ENCODE assay signal across 8 cellular contexts in the genomic region with DNA sequence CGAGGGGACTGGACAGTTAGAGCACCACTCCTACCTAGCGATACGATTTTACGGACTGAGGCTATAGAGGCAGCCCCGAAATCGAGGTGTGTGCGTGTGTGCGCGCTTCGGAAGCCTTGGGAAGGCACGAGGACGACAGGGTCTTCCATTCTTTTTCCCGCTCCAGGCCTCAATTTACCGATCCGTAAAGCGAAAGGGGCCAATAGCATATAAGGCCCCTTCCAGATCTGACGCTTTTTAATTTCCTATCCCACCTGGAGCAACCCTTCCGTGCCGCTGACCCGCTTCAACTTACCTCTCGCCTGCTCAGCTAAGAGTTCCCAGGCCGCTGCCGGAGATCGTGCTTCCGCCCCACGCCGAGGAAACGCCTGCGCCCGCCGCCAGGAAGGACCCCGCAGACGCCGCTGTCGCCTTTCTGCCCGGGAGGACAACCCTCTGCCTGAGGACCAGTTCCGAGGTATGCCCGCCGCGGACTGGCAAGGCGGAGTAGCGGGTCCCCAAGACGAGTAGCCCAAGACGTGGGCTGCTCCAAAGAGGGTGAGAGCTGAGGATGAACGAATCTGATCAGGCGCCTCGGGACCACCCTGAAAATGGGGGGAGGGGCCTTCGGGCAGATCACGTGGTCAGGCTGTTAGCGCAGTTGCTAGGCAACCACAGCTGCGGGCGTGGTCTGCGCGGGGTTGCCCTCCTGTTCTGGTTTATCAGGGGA. TPM values are rescaled to one million over a fixed set of nuclear protein-coding genes. Genes with fewer than 3 reads are reported as not detected.
DNase-seq lines count a peak whose midpoint lies in the region; ATAC-seq, FAIRE-seq and TF ChIP-seq lines count a peak whose summit lies in the region.

Gene EFTUD2 (minus strand): TSS at position 372 of the 709 bp plus-strand sequence. CDS start 4,924 bp downstream, outside the sequence.

- TF ChIP-seq EP300 in HepG2 (IDR thresholded peaks at IDR 0.05; ENCODE audit: low read depth in 2 of 2, low read length in 2 of 2) (peak; percentile 34 to 56; a peak in 1 of 4 replicates), HepG2 (CRISPR knock-in tag; IDR thresholded peaks at IDR 0.05; ENCODE audit: borderline replicate concordance) (peak; percentile 65; the same call in 1 of the 2 replicates)

- H3K4me3 ChIP-seq in HepG2 (replicated peaks in 1 of 3; ENCODE audit: insufficient read depth in 1 of 3, low read depth in 2 of 3, low read length in 3 of 3): peak within 1 kb of the TSS; percentile 79 to 94 (median 87)

- no peaks in the 10 kb centered on the region for H4K20me1 ChIP-seq in HepG2 (ENCODE audit: insufficient read depth, low read length)

- TF ChIP-seq RAD21 in HepG2 (CRISPR knock-in tag; IDR thresholded peaks at IDR 0.05): peak; percentile 51; the same call in 1 of the 2 replicates

- under 1% methylated on average over 48 of the region's 54 CpGs for WGBS in HepG2 (ENCODE audit: low lambda C conversion rate)

- in situ Hi-C loops in HepG2 (cut with HindIII; ENCODE audit: extremely low pct_ligation_motif_present, low pct_unique_long_range_greater_than_20kb): no loop called here

- CTCF ChIA-PET in HepG2 (lab: Yijun Ruan, JAX; ENCODE audit: low intra/inter-chr PET ratio, low total read pairs): no interaction called here

- peaks cover 26% of the 10 kb centered on the region for H3K4me1 ChIP-seq in HepG2 (ENCODE audit: insufficient read depth, low read length)

- peak within 1 kb of the TSS; percentile 99 for H3K4me2 ChIP-seq in HepG2 (ENCODE audit: low read depth, low read length)

- peaks cover 4 to 11% of the 10 kb centered on the region in 2 experiments for H3K36me3 ChIP-seq in HepG2 (replicated peaks in 1 of 2; ENCODE audit: control insufficient read depth in 1 of 2, insufficient read depth in 2 of 2, low read length in 2 of 2)

- DNase-seq in Ammon's horn (ENCODE audit: low spot score) (peak; percentile 93), NCI-H774 (lab: John Stamatoyannopoulos, UW) (peak; percentile 94), dermis blood vessel endothelial cell (peak; percentile 94), HepG2 (ENCODE audit: low spot score) (peak; percentile 85)
- DNase-seq in activated CD4-positive, alpha-beta T cell treated with anti-CD3 and anti-CD28 coated beads, Interleukin-2, amount 50 U/mL, for 4 hours: peak; percentile 90
- peak; percentile 91 for DNase-seq in stimulated activated CD4-positive, alpha-beta T cell treated with anti-CD3 and anti-CD28 coated beads, Interleukin-4, amount 100 ng/mL, for 1 hour

- ATAC-seq in GM19351 (IDR thresholded peaks at IDR 0.05; ENCODE audit: unreplicated experiment) (peak; percentile 73), HG03521 (IDR thresholded peaks at IDR 0.05; ENCODE audit: unreplicated experiment) (peak; percentile 68), HepG2 (peak; percentile 88)

- H3K79me2 ChIP-seq in HepG2 (ENCODE audit: insufficient read depth, low read length): peaks cover 33% of the 10 kb centered on the region

- BruUV-seq in HepG2 (replicated peaks; lab: Mats Ljungman, UMichigan): TSS peak; percentile 70

- peak within 1 kb of the TSS; percentile 38 for H2AFZ ChIP-seq in HepG2 (ENCODE audit: low read length)

- H3K9ac ChIP-seq in HepG2 (ENCODE audit: insufficient read depth, low read depth, low read length): peak within 1 kb of the TSS; percentile 90

- TF ChIP-seq POLR2A in HepG2 (IDR thresholded peaks at IDR 0.05; ENCODE audit: insufficient read depth in 1 of 2, low read depth in 2 of 2, low read length in 2 of 2): peak; percentile 90 to 95

- H3K27me3 ChIP-seq in HepG2 (ENCODE audit: control insufficient read depth in 1 of 2, insufficient read depth in 2 of 2, low read length in 2 of 2): no peaks in the 10 kb centered on the region; a peak in 1 of 5 replicates

- peak; percentile 95 for FAIRE-seq in HepG2 (lab: Jason Lieb, UNC)

- intact Hi-C loops in HepG2 (cut with micrococcal nuclease; ENCODE audit: unreplicated experiment): no loop called here

- POLR2A ChIA-PET in HepG2 (lab: Yijun Ruan, JAX): interaction anchor here (1.0 to 1.9 kb wide), 12 partner anchors 10 to 262 kb away, joined by 3 to 11 read pairs (median 6); partner anchors contain the start of genes CCDC43, HEXIM1, HEXIM2 and KIF18B

- TF ChIP-seq CTCF in HepG2 (CRISPR knock-in tag; IDR thresholded peaks at IDR 0.05): no peak

- H3K9me3 ChIP-seq in HepG2 (ENCODE audit: low read length): no peaks in the 10 kb centered on the region

- peak within 1 kb of the TSS; percentile 89 for H3K27ac ChIP-seq in HepG2 (ENCODE audit: extremely low read length, insufficient read depth, low read length)

TF ChIP-seq in HepG2, 621 proteins besides CTCF, POLR2A, EP300 and RAD21 (continues in another document):
- TF ChIP-seq, protein P1, sequence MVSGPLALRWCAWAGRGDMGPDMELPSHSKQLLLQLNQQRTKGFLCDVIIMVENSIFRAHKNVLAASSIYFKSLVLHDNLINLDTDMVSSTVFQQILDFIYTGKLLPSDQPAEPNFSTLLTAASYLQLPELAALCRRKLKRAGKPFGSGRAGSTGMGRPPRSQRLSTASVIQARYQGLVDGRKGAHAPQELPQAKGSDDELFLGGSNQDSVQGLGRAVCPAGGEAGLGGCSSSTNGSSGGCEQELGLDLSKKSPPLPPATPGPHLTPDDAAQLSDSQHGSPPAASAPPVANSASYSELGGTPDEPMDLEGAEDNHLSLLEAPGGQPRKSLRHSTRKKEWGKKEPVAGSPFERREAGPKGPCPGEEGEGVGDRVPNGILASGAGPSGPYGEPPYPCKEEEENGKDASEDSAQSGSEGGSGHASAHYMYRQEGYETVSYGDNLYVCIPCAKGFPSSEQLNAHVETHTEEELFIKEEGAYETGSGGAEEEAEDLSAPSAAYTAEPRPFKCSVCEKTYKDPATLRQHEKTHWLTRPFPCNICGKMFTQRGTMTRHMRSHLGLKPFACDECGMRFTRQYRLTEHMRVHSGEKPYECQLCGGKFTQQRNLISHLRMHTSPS (CRISPR knock-in tag; IDR thresholded peaks at IDR 0.05; ENCODE audit: low read depth): peak; percentile 54; the same call in 1 of the 2 replicates
- TF ChIP-seq ZNF501 (CRISPR knock-in tag; IDR thresholded peaks at IDR 0.05) (peak; percentile 99), ZSCAN31 (CRISPR knock-in tag; IDR thresholded peaks at IDR 0.05; ENCODE audit: low read depth) (peak; percentile 94), ZFP36L2 (CRISPR knock-in tag; IDR thresholded peaks at IDR 0.05) (peak; percentile 90; the same call in 1 of the 2 replicates), RORA (CRISPR knock-in tag; IDR thresholded peaks at IDR 0.05) (no peak), ADNP (CRISPR knock-in tag; IDR thresholded peaks at IDR 0.05) (no peak), REPIN1 (CRISPR knock-in tag; IDR thresholded peaks at IDR 0.05; ENCODE audit: borderline replicate concordance, low read depth) (peak; percentile 98), ZNF572 (CRISPR knock-in tag; IDR thresholded peaks at IDR 0.05) (peak; percentile 100), ZNF24 (IDR thresholded peaks at IDR 0.05) (0 out of 2 replicates have a peak, but pooled peaks have one; percentile 64), ETS1 (CRISPR knock-in tag; IDR thresholded peaks at IDR 0.05) (peak; percentile 60; the same call in 1 of the 2 replicates), ZNF282 (IDR thresholded peaks at IDR 0.05; ENCODE audit: partially characterized antibody) (no peak), THAP7 (CRISPR knock-in tag; IDR thresholded peaks at IDR 0.05) (peak; percentile 84), ZFX (CRISPR knock-in tag; IDR thresholded peaks at IDR 0.05; ENCODE audit: low read depth) (peak; percentile 99)

RNA-seq across cellular contexts. Expression of gene EFTUD2, which starts in this region (rescaled TPM):
- total RNA-seq in dermis blood vessel endothelial cell (154 and 298 TPM in 2 replicates), HepG2 (2016; rRNA removed; fragmentation: Illumina TruSeq; extraction: Trizol) (137 and 310 TPM in 2 replicates)
- total RNA-seq in HepG2 (2016; cell fraction: cytosol; rRNA removed; fragmentation: Illumina TruSeq; extraction: Trizol; ENCODE audit: low read depth): 12.3 and 15.8 TPM in 2 replicates
- 133 and 270 TPM in 2 replicates for total RNA-seq in HepG2 (2016; cell fraction: insoluble cytoplasmic fraction; rRNA removed; fragmentation: Illumina TruSeq; extraction: Trizol)
- total RNA-seq in HepG2 (2016; cell fraction: membrane; rRNA removed; fragmentation: Illumina TruSeq; extraction: Trizol): 28.2 and 35.7 TPM in 2 replicates
- total RNA-seq in HepG2 (2016; cell fraction: nucleus; rRNA removed; fragmentation: Illumina TruSeq; extraction: Trizol): 141 TPM in 2 replicates
- polyA plus RNA-seq in HepG2 (2011; rRNA removed): 107 and 111 TPM in 2 replicates
- 91.0 and 97.8 TPM in 2 replicates for polyA plus RNA-seq in HepG2 (2011; cell fraction: cytosol; rRNA removed)
- polyA plus RNA-seq in HepG2 (2011; cell fraction: nucleus; rRNA removed): 171 and 192 TPM in 2 replicates
- 121 and 137 TPM in 2 replicates for polyA plus RNA-seq in HepG2 (2012)
- polyA plus RNA-seq in HepG2 (2016; cell fraction: cytosol; fragmentation: Illumina TruSeq; extraction: Trizol; ENCODE audit: low read depth): 6.8 and 7.8 TPM in 2 replicates
- 145 and 179 TPM in 2 replicates for polyA plus RNA-seq in HepG2 (2016; cell fraction: insoluble cytoplasmic fraction; fragmentation: Illumina TruSeq; extraction: Trizol; ENCODE audit: low read depth)
- polyA plus RNA-seq in HepG2 (2016; cell fraction: membrane; fragmentation: Illumina TruSeq; extraction: Trizol; ENCODE audit: low read depth): 17.0 and 18.1 TPM in 2 replicates
- 110 and 140 TPM in 2 replicates for polyA plus RNA-seq in HepG2 (2016; cell fraction: nucleus; fragmentation: Illumina TruSeq; extraction: Trizol; ENCODE audit: insufficient read depth, low read depth)
- 364 and 446 TPM in 2 replicates for polyA minus RNA-seq in HepG2 (2011; rRNA and poly(A)+ RNA removed; ENCODE audit: low replicate concordance)
- polyA minus RNA-seq in HepG2 (2011; cell fraction: cytosol; rRNA and poly(A)+ RNA removed): 88.8 and 91.3 TPM in 2 replicates
- polyA minus RNA-seq in HepG2 (2011; cell fraction: nucleus; rRNA and poly(A)+ RNA removed): 191 and 216 TPM in 2 replicates

Comparison
In these comparisons a context has a peak if more than half of its experiments do, and no peak if none do; other contexts are left out.
1. Peak in every context shown above with its lines: DNase-seq, ATAC-seq, H3K4me3 ChIP-seq and H3K27ac ChIP-seq.